ENCODE assay signal across 19 cellular contexts in genomic region chr6:2275207-2275891, GRCh38. TPM values are rescaled to one million over a fixed set of nuclear protein-coding genes. Genes with fewer than 3 reads are reported as not detected.
DNase-seq lines count a peak whose midpoint lies in the region; ATAC-seq, FAIRE-seq and TF ChIP-seq lines count a peak whose summit lies in the region.
"Had no signal": no experiment of that assay in that cellular context is flagged by ENCODE, and none has a peak within 500 bp of the region (broad histone marks: within the 10 kb centered on the region; RNA-seq: fewer than 3 reads in every experiment).

No MANE protein-coding gene starts in this region.

- no peak for FAIRE-seq in HTR-8/SVneo (lab: Jason Lieb, UNC)
- FAIRE-seq: D721Med, frontal cortex had no signal

- H3K27me3 ChIP-seq in AG04450 (ENCODE audit: control insufficient read depth, insufficient read depth, low read length) (no peaks in the 10 kb centered on the region), esophagus (ENCODE audit: control insufficient read depth in 1 of 2, insufficient read depth in 2 of 2, low read length in 2 of 2) (no peaks in the 10 kb centered on the region)
- no peaks in the 10 kb centered on the region for H3K27me3 ChIP-seq in CD8-positive, alpha-beta memory T cell (ENCODE audit: insufficient read depth, low read length, poor library complexity, severe bottlenecking)

- peaks cover 30% of the 10 kb centered on the region for H3K4me1 Mint-ChIP-seq in mesothelial cell of epicardium
- H3K4me1 Mint-ChIP-seq in stimulated activated naive CD8-positive, alpha-beta T cell treated with anti-CD3 and anti-CD28 coated beads, Interleukin-15, amount 100 ng/mL, for 72 hours = no peaks in the 10 kb centered on the region
- H3K4me1 Mint-ChIP-seq in CD8-positive, alpha-beta memory T cell = no peaks in the 10 kb centered on the region
- H3K4me1 Mint-ChIP-seq: brain had no signal

- H3K27ac Mint-ChIP-seq in mesothelial cell of epicardium = peak overlapping the region; percentile 62
- H3K27ac Mint-ChIP-seq in stimulated activated naive CD8-positive, alpha-beta T cell treated with anti-CD3 and anti-CD28 coated beads, Interleukin-15, amount 100 ng/mL, for 72 hours = no peak overlapping the region
- no peak overlapping the region for H3K27ac Mint-ChIP-seq in CD8-positive, alpha-beta memory T cell
- H3K27ac Mint-ChIP-seq: brain, WTC11 had no signal

- WGBS in esophagus, 2 donors = 46 to 61% methylated on average over 4 of the region's 4 CpGs

- ATAC-seq in GM21528 (IDR thresholded peaks at IDR 0.05; ENCODE audit: low FRiP score, unreplicated experiment) = no peak
- ATAC-seq in stimulated activated naive CD8-positive, alpha-beta T cell treated with anti-CD3 and anti-CD28 coated beads, Interleukin-15, amount 100 ng/mL, for 72 hours = no peak
- ATAC-seq: natural killer cell, WTC11 had no signal

- H3K4me1 ChIP-seq in esophagus (ENCODE audit: control insufficient read depth in 2 of 2, insufficient read depth in 2 of 2, low read length in 1 of 2) = peaks cover 0 to 5% of the 10 kb centered on the region in 2 donors
- H3K4me1 ChIP-seq in CD8-positive, alpha-beta memory T cell (ENCODE audit: insufficient read depth, low read length) = no peaks in the 10 kb centered on the region

- no peak for TF ChIP-seq CTCF in AG04450 (IDR thresholded peaks at IDR 0.05; ENCODE audit: low read depth, low read length)
- TF ChIP-seq CTCF in mesothelial cell of epicardium (IDR thresholded peaks at IDR 0.05; ENCODE audit: unreplicated experiment) = no peak

- CTCF ChIA-PET in AG04450 (lab: Charles Lee) = interaction anchor here (1.0 kb wide), 1 partner anchor 171 kb away, joined by 4 read pairs; no protein-coding TSS in a partner anchor
- CTCF ChIA-PET in CD8-positive, alpha-beta memory T cell (lab: Charles Lee) = no interaction called here

- DNase-seq in AG04450 (ENCODE audit: low read depth, low spot score) = peak; percentile 18
- DNase-seq in HTR-8/SVneo (ENCODE audit: insufficient read length, low spot score) = peak; percentile 31
- no peak for DNase-seq in mesothelial cell of epicardium (ENCODE audit: low spot score in 2 of 2, unreplicated experiment in 2 of 2)
- no peak for DNase-seq in stimulated activated CD4-positive, alpha-beta T cell treated with anti-CD3 and anti-CD28 coated beads, Interleukin-4, amount 100 ng/mL, for 24 hours
- no peak for DNase-seq in stimulated activated naive CD8-positive, alpha-beta T cell treated with anti-CD3 and anti-CD28 coated beads, Interleukin-15, amount 100 ng/mL, for 72 hours
- DNase-seq in CD8-positive, alpha-beta memory T cell = no peak
- DNase-seq: activated gamma-delta T cell; natural killer cell; NCI-H1105; RPMI8226; stimulated activated CD4-positive, alpha-beta T cell treated with anti-CD3 and anti-CD28 coated beads, Interleukin-1b, Interleukin-23, amount 100 ng/mL, for 48 hours; trophoblast cell had no signal

- H3K4me3 ChIP-seq in AG04450 (ENCODE audit: low read depth, low read length) (no peak overlapping the region), esophagus (ENCODE audit: low read depth in 1 of 2, low read length in 2 of 2) (no peak overlapping the region)
- no peak overlapping the region for H3K4me3 ChIP-seq in CD8-positive, alpha-beta memory T cell (ENCODE audit: low read length)
- H3K4me3 ChIP-seq: lung had no signal

- no peak overlapping the region for H3K4me3 Mint-ChIP-seq in mesothelial cell of epicardium
- no peak overlapping the region for H3K4me3 Mint-ChIP-seq in stimulated activated naive CD8-positive, alpha-beta T cell treated with anti-CD3 and anti-CD28 coated beads, Interleukin-15, amount 100 ng/mL, for 72 hours
- H3K4me3 Mint-ChIP-seq in CD8-positive, alpha-beta memory T cell = no peak overlapping the region
- H3K4me3 Mint-ChIP-seq: brain, natural killer cell, WTC11 had no signal

- H3K9me3 ChIP-seq in AG04450 (ENCODE audit: control insufficient read depth, insufficient read depth, low read length) (no peaks in the 10 kb centered on the region), esophagus (ENCODE audit: control insufficient read depth in 2 of 2, insufficient read depth in 1 of 2, low read depth in 1 of 2, low read length in 1 of 2) (no peaks in the 10 kb centered on the region)
- no peaks in the 10 kb centered on the region for H3K9me3 ChIP-seq in CD8-positive, alpha-beta memory T cell (ENCODE audit: low read length)

- peaks cover 40% of the 10 kb centered on the region for H3K36me3 Mint-ChIP-seq in mesothelial cell of epicardium
- peaks cover 42 to 77% (median 63%) of the 10 kb centered on the region in 3 donors for H3K36me3 Mint-ChIP-seq in CD8-positive, alpha-beta memory T cell

- POLR2A ChIA-PET in AG04450 (lab: Yijun Ruan, JAX) = no interaction called here
- POLR2A ChIA-PET in CD8-positive, alpha-beta memory T cell (lab: Charles Lee) = no interaction called here

- peaks cover 26% of the 10 kb centered on the region for H3K9me3 Mint-ChIP-seq in mesothelial cell of epicardium
- H3K9me3 Mint-ChIP-seq in stimulated activated naive CD8-positive, alpha-beta T cell treated with anti-CD3 and anti-CD28 coated beads, Interleukin-15, amount 100 ng/mL, for 72 hours = peaks cover 17 to 41% of the 10 kb centered on the region in 2 donors
- peaks cover 14 to 48% (median 20%) of the 10 kb centered on the region in 5 donors for H3K9me3 Mint-ChIP-seq in CD8-positive, alpha-beta memory T cell

- H3K27ac ChIP-seq in AG04450 (ENCODE audit: low read depth, low read length) (peak overlapping the region; percentile 66), esophagus (ENCODE audit: low read depth in 2 of 2, low read length in 1 of 2) (peak overlapping the region; percentile 66 to 92)
- H3K27ac ChIP-seq in CD8-positive, alpha-beta memory T cell (ENCODE audit: low read depth, low read length) = no peak overlapping the region

- peaks cover 2 to 3% of the 10 kb centered on the region in 2 donors for H3K36me3 ChIP-seq in esophagus (ENCODE audit: control insufficient read depth in 2 of 2, insufficient read depth in 2 of 2, low read length in 1 of 2)
- no peaks in the 10 kb centered on the region for H3K36me3 ChIP-seq in CD8-positive, alpha-beta memory T cell (ENCODE audit: insufficient read depth, low read length)

- H3K27me3 Mint-ChIP-seq in mesothelial cell of epicardium (ENCODE audit: low read depth) = no peaks in the 10 kb centered on the region
- H3K27me3 Mint-ChIP-seq in stimulated activated naive CD8-positive, alpha-beta T cell treated with anti-CD3 and anti-CD28 coated beads, Interleukin-15, amount 100 ng/mL, for 72 hours = no peaks in the 10 kb centered on the region
- no peaks in the 10 kb centered on the region for H3K27me3 Mint-ChIP-seq in CD8-positive, alpha-beta memory T cell
- H3K27me3 Mint-ChIP-seq: brain had no signal

RNA-seq across cellular contexts. Expression of gene GMDS, which starts 29.9 kb away (rescaled TPM):
- polyA plus RNA-seq in AG04450 (2011; rRNA removed) (18.8 and 26.4 TPM in 2 replicates), esophagus (10 to 100 TPM; 42.4 to 54.5 TPM)
- polyA minus RNA-seq in AG04450 (2011; rRNA and poly(A)+ RNA removed) = 8.7 and 11.9 TPM in 2 replicates
- total RNA-seq in mesothelial cell of epicardium = 34.9 to 39.9 TPM (median 36.7 TPM) in 3 replicates
- 10 to 100 TPM; 28.6 to 33.4 TPM for total RNA-seq in CD8-positive, alpha-beta memory T cell
- 16.4 TPM for polyA plus RNA-seq in CD8-positive, alpha-beta memory T cell

Comparison
In these comparisons a context has a peak if more than half of its experiments do, and no peak if none do; other contexts are left out.
1. DNase-seq: peak in AG04450 (single experiment) and HTR-8/SVneo (single experiment); none in mesothelial cell of epicardium (0 of 2), stimulated activated CD4-positive, alpha-beta T cell treated with anti-CD3 and anti-CD28 coated beads, Interleukin-4, amount 100 ng/mL, for 24 hours (single experiment), stimulated activated naive CD8-positive, alpha-beta T cell treated with anti-CD3 and anti-CD28 coated beads, Interleukin-15, amount 100 ng/mL, for 72 hours (0 of 2) and CD8-positive, alpha-beta memory T cell (0 of 5).